Comparison of ENCODE assay signal across 1 cellular context in the genomic region with DNA sequence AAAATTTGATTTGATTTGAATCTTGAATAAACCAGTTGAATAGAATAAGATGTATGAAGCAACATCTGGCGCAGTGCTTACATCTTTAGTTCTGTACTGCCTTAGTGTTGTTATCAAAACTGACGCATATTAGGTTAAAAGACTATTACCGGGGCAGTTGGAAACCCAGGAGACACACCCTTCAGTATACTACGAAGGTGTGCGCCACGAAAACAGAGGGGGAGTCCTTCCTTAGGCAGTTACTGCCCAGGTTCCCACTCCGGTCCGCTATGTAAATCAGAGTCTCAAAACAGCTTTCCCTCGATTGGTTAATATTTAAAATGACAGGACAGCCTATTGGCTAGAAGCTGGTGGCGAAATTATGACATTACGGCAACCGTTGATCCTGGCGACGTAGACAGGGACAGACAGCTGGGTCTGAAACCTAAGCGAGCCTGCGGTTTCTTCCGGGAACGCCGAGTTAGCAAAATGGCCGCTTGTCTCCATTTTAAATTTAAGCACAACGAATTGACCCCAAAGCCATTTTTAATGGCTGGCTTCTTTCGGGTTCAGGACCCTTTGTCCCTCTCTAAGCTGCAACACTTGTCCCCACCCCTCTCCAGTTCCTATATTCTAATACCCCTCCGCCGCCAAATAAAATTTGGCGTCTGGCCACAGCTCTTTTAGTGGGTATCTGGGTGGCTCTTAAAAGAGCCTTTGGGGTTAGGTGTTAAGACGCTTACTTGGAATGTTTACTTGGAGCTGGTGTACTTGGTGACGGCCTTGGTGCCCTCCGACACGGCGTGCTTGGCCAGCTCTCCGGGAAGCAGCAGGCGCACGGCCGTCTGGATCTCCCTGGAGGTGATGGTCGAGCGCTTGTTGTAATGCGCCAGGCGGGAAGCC.
TF ChIP-seq lines count a peak whose summit lies in the region.

No MANE protein-coding gene starts in this region.

TF ChIP-seq in HepG2, 621 proteins besides CTCF, POLR2A, EP300 and RAD21 (continued from another document and continues in another):
- TF ChIP-seq ZNF724P (CRISPR knock-in tag; IDR thresholded peaks at IDR 0.05; ENCODE audit: borderline replicate concordance) (peak; percentile 39; the same call in 1 of the 2 replicates), ZNF614 (CRISPR knock-in tag; IDR thresholded peaks at IDR 0.05; ENCODE audit: borderline replicate concordance) (no peak), TOPORS (CRISPR knock-in tag; IDR thresholded peaks at IDR 0.05) (no peak), SMARCC2 (IDR thresholded peaks at IDR 0.05) (no peak), NR1H2 (CRISPR knock-in tag; IDR thresholded peaks at IDR 0.05; ENCODE audit: borderline replicate concordance, low read depth) (no peak; the same call in 1 of the 2 replicates), ZMYM2 (CRISPR knock-in tag; IDR thresholded peaks at IDR 0.05) (peak; percentile 52; the same call in 1 of the 2 replicates), ZNF619 (CRISPR knock-in tag; IDR thresholded peaks at IDR 0.05) (no peak), EEA1 (CRISPR knock-in tag; IDR thresholded peaks at IDR 0.05; ENCODE audit: borderline replicate concordance) (no peak), ZNF101 (CRISPR knock-in tag; IDR thresholded peaks at IDR 0.05; ENCODE audit: borderline replicate concordance, low read depth) (0 out of 2 replicates have a peak, but pooled peaks have one; percentile 40), EED (CRISPR knock-in tag; IDR thresholded peaks at IDR 0.05) (no peak), TOE1 (CRISPR knock-in tag; IDR thresholded peaks at IDR 0.05) (peak; percentile 88; the same call in 1 of the 2 replicates), PHB2 (IDR thresholded peaks at IDR 0.05; ENCODE audit: partially characterized antibody) (no peak), ZNF850 (CRISPR knock-in tag; conservative IDR thresholded peaks at IDR 0.05) (no peak; the same call in 1 of the 2 replicates), CHCHD3 (CRISPR knock-in tag; IDR thresholded peaks at IDR 0.05) (no peak), JUNB (CRISPR knock-in tag; IDR thresholded peaks at IDR 0.05; ENCODE audit: borderline replicate concordance) (peak; percentile 74), ZKSCAN8 (CRISPR knock-in tag; IDR thresholded peaks at IDR 0.05; ENCODE audit: borderline replicate concordance) (peak; percentile 92; the same call in 1 of the 2 replicates), CCDC6 (CRISPR knock-in tag; IDR thresholded peaks at IDR 0.05) (0 out of 2 replicates have a peak, but pooled peaks have one; percentile 38), WIZ (CRISPR knock-in tag; IDR thresholded peaks at IDR 0.05) (0 out of 2 replicates have a peak, but pooled peaks have one; percentile 51), SMAD1 (CRISPR knock-in tag; IDR thresholded peaks at IDR 0.05; ENCODE audit: borderline replicate concordance, low read depth) (peak; percentile 38; the same call in 1 of the 2 replicates), ZNF577 (CRISPR knock-in tag; IDR thresholded peaks at IDR 0.05; ENCODE audit: borderline replicate concordance, low read depth) (no peak), MAF1 (CRISPR knock-in tag; IDR thresholded peaks at IDR 0.05; ENCODE audit: borderline replicate concordance) (no peak; the same call in 1 of the 2 replicates), XBP1 (CRISPR knock-in tag; IDR thresholded peaks at IDR 0.05) (no peak), SUZ12 (IDR thresholded peaks at IDR 0.05; ENCODE audit: low read depth, low read length) (no peak)
- TF ChIP-seq, protein P1, sequence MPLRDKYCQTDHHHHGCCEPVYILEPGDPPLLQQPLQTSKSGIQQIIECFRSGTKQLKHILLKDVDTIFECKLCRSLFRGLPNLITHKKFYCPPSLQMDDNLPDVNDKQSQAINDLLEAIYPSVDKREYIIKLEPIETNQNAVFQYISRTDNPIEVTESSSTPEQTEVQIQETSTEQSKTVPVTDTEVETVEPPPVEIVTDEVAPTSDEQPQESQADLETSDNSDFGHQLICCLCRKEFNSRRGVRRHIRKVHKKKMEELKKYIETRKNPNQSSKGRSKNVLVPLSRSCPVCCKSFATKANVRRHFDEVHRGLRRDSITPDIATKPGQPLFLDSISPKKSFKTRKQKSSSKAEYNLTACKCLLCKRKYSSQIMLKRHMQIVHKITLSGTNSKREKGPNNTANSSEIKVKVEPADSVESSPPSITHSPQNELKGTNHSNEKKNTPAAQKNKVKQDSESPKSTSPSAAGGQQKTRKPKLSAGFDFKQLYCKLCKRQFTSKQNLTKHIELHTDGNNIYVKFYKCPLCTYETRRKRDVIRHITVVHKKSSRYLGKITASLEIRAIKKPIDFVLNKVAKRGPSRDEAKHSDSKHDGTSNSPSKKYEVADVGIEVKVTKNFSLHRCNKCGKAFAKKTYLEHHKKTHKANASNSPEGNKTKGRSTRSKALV (CRISPR knock-in tag; IDR thresholded peaks at IDR 0.05), result no peak
- TF ChIP-seq, protein P2, sequence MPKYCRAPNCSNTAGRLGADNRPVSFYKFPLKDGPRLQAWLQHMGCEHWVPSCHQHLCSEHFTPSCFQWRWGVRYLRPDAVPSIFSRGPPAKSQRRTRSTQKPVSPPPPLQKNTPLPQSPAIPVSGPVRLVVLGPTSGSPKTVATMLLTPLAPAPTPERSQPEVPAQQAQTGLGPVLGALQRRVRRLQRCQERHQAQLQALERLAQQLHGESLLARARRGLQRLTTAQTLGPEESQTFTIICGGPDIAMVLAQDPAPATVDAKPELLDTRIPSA (CRISPR knock-in tag; IDR thresholded peaks at IDR 0.05; ENCODE audit: borderline replicate concordance), result peak; percentile 87; the same call in 1 of the 2 replicates
- TF ChIP-seq, protein P3, sequence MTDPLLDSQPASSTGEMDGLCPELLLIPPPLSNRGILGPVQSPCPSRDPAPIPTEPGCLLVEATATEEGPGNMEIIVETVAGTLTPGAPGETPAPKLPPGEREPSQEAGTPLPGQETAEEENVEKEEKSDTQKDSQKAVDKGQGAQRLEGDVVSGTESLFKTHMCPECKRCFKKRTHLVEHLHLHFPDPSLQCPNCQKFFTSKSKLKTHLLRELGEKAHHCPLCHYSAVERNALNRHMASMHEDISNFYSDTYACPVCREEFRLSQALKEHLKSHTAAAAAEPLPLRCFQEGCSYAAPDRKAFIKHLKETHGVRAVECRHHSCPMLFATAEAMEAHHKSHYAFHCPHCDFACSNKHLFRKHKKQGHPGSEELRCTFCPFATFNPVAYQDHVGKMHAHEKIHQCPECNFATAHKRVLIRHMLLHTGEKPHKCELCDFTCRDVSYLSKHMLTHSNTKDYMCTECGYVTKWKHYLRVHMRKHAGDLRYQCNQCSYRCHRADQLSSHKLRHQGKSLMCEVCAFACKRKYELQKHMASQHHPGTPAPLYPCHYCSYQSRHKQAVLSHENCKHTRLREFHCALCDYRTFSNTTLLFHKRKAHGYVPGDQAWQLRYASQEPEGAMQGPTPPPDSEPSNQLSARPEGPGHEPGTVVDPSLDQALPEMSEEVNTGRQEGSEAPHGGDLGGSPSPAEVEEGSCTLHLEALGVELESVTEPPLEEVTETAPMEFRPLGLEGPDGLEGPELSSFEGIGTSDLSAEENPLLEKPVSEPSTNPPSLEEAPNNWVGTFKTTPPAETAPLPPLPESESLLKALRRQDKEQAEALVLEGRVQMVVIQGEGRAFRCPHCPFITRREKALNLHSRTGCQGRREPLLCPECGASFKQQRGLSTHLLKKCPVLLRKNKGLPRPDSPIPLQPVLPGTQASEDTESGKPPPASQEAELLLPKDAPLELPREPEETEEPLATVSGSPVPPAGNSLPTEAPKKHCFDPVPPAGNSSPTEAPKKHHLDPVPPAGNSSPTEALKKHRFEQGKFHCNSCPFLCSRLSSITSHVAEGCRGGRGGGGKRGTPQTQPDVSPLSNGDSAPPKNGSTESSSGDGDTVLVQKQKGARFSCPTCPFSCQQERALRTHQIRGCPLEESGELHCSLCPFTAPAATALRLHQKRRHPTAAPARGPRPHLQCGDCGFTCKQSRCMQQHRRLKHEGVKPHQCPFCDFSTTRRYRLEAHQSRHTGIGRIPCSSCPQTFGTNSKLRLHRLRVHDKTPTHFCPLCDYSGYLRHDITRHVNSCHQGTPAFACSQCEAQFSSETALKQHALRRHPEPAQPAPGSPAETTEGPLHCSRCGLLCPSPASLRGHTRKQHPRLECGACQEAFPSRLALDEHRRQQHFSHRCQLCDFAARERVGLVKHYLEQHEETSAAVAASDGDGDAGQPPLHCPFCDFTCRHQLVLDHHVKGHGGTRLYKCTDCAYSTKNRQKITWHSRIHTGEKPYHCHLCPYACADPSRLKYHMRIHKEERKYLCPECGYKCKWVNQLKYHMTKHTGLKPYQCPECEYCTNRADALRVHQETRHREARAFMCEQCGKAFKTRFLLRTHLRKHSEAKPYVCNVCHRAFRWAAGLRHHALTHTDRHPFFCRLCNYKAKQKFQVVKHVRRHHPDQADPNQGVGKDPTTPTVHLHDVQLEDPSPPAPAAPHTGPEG (CRISPR knock-in tag; IDR thresholded peaks at IDR 0.05), result peak; percentile 27; the same call in 1 of the 2 replicates
- TF ChIP-seq, protein P4, sequence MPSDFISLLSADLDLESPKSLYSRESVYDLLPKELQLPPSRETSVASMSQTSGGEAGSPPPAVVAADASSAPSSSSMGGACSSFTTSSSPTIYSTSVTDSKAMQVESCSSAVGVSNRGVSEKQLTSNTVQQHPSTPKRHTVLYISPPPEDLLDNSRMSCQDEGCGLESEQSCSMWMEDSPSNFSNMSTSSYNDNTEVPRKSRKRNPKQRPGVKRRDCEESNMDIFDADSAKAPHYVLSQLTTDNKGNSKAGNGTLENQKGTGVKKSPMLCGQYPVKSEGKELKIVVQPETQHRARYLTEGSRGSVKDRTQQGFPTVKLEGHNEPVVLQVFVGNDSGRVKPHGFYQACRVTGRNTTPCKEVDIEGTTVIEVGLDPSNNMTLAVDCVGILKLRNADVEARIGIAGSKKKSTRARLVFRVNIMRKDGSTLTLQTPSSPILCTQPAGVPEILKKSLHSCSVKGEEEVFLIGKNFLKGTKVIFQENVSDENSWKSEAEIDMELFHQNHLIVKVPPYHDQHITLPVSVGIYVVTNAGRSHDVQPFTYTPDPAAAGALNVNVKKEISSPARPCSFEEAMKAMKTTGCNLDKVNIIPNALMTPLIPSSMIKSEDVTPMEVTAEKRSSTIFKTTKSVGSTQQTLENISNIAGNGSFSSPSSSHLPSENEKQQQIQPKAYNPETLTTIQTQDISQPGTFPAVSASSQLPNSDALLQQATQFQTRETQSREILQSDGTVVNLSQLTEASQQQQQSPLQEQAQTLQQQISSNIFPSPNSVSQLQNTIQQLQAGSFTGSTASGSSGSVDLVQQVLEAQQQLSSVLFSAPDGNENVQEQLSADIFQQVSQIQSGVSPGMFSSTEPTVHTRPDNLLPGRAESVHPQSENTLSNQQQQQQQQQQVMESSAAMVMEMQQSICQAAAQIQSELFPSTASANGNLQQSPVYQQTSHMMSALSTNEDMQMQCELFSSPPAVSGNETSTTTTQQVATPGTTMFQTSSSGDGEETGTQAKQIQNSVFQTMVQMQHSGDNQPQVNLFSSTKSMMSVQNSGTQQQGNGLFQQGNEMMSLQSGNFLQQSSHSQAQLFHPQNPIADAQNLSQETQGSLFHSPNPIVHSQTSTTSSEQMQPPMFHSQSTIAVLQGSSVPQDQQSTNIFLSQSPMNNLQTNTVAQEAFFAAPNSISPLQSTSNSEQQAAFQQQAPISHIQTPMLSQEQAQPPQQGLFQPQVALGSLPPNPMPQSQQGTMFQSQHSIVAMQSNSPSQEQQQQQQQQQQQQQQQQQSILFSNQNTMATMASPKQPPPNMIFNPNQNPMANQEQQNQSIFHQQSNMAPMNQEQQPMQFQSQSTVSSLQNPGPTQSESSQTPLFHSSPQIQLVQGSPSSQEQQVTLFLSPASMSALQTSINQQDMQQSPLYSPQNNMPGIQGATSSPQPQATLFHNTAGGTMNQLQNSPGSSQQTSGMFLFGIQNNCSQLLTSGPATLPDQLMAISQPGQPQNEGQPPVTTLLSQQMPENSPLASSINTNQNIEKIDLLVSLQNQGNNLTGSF (CRISPR knock-in tag; IDR thresholded peaks at IDR 0.05), result no peak
- TF ChIP-seq, protein P5, sequence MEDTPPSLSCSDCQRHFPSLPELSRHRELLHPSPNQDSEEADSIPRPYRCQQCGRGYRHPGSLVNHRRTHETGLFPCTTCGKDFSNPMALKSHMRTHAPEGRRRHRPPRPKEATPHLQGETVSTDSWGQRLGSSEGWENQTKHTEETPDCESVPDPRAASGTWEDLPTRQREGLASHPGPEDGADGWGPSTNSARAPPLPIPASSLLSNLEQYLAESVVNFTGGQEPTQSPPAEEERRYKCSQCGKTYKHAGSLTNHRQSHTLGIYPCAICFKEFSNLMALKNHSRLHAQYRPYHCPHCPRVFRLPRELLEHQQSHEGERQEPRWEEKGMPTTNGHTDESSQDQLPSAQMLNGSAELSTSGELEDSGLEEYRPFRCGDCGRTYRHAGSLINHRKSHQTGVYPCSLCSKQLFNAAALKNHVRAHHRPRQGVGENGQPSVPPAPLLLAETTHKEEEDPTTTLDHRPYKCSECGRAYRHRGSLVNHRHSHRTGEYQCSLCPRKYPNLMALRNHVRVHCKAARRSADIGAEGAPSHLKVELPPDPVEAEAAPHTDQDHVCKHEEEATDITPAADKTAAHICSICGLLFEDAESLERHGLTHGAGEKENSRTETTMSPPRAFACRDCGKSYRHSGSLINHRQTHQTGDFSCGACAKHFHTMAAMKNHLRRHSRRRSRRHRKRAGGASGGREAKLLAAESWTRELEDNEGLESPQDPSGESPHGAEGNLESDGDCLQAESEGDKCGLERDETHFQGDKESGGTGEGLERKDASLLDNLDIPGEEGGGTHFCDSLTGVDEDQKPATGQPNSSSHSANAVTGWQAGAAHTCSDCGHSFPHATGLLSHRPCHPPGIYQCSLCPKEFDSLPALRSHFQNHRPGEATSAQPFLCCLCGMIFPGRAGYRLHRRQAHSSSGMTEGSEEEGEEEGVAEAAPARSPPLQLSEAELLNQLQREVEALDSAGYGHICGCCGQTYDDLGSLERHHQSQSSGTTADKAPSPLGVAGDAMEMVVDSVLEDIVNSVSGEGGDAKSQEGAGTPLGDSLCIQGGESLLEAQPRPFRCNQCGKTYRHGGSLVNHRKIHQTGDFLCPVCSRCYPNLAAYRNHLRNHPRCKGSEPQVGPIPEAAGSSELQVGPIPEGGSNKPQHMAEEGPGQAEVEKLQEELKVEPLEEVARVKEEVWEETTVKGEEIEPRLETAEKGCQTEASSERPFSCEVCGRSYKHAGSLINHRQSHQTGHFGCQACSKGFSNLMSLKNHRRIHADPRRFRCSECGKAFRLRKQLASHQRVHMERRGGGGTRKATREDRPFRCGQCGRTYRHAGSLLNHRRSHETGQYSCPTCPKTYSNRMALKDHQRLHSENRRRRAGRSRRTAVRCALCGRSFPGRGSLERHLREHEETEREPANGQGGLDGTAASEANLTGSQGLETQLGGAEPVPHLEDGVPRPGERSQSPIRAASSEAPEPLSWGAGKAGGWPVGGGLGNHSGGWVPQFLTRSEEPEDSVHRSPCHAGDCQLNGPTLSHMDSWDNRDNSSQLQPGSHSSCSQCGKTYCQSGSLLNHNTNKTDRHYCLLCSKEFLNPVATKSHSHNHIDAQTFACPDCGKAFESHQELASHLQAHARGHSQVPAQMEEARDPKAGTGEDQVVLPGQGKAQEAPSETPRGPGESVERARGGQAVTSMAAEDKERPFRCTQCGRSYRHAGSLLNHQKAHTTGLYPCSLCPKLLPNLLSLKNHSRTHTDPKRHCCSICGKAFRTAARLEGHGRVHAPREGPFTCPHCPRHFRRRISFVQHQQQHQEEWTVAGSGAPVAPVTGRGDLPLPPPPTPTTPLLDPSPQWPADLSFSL (CRISPR knock-in tag; IDR thresholded peaks at IDR 0.05), result 0 out of 2 replicates have a peak, but pooled peaks have one; percentile 28
- TF ChIP-seq, protein P6, sequence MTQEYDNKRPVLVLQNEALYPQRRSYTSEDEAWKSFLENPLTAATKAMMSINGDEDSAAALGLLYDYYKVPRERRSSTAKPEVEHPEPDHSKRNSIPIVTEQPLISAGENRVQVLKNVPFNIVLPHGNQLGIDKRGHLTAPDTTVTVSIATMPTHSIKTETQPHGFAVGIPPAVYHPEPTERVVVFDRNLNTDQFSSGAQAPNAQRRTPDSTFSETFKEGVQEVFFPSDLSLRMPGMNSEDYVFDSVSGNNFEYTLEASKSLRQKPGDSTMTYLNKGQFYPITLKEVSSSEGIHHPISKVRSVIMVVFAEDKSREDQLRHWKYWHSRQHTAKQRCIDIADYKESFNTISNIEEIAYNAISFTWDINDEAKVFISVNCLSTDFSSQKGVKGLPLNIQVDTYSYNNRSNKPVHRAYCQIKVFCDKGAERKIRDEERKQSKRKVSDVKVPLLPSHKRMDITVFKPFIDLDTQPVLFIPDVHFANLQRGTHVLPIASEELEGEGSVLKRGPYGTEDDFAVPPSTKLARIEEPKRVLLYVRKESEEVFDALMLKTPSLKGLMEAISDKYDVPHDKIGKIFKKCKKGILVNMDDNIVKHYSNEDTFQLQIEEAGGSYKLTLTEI (CRISPR knock-in tag; conservative IDR thresholded peaks at IDR 0.05), result no peak
